8 cellular contexts compared by ENCODE assay signal in the genomic region with DNA sequence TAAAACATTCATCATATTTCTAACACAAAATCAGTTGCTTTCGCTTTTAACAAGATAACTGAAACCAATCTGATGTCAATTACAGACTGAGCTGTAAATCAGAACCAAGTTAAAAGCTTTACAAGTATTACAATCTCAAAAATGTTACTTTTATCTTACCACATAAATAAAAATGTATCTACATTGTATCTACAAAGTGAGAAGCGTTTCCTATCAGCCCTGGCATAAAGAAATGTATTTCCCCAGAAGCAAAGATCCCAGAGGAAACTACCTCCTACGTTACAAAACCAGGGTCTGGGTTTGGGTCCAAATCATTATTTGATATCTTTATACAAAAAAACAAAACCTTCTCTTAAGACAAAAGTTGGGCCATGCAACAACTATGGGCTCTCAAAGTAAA. TPM values are rescaled to one million over a fixed set of nuclear protein-coding genes. Genes with fewer than 3 reads are reported as not detected.
A peak's percentile ranks its signal among the peaks of the same experiment; 100 is the strongest.
DNase-seq lines count a peak whose midpoint lies in the region; ATAC-seq and TF ChIP-seq lines count a peak whose summit lies in the region.

No MANE protein-coding gene starts in this region.

- no peak for TF ChIP-seq POLR2A in prostate gland (IDR thresholded peaks at IDR 0.05)

- peak overlapping the region; percentile 96 for H3K27ac Mint-ChIP-seq in T-helper 17 cell

- no peak overlapping the region for H3K9ac ChIP-seq in DND-41 (ENCODE audit: low read depth, low read length)

- H3K27me3 Mint-ChIP-seq in T-helper 17 cell, result no peaks in the 10 kb centered on the region

- H3K79me2 ChIP-seq in DND-41 (ENCODE audit: insufficient read depth, low read length), result peaks cover 68% of the 10 kb centered on the region

- H3K27ac ChIP-seq in DND-41 (ENCODE audit: low read length) (no peak overlapping the region), prostate gland (peak overlapping the region; percentile 96 to 99)

- peaks cover 41% of the 10 kb centered on the region for H3K4me1 Mint-ChIP-seq in T-helper 17 cell

- no peaks in the 10 kb centered on the region for H3K36me3 Mint-ChIP-seq in T-helper 17 cell (ENCODE audit: low read depth)

- H3K36me3 ChIP-seq in DND-41 (ENCODE audit: insufficient read depth, low read length), result no peaks in the 10 kb centered on the region
- H3K36me3 ChIP-seq in prostate gland, result no peaks in the 10 kb centered on the region

- TF ChIP-seq CTCF in DND-41 (IDR thresholded peaks at IDR 0.05; ENCODE audit: borderline replicate concordance, extremely low read depth, low read length, poor library complexity, severe bottlenecking) (no peak), fibroblast of mammary gland (conservative IDR thresholded peaks at IDR 0.05; ENCODE audit: control insufficient read depth, insufficient read depth, low read depth, low read length) (no peak), prostate gland (IDR thresholded peaks at IDR 0.05) (no peak)

- H3K4me2 ChIP-seq in DND-41 (ENCODE audit: insufficient read depth, low read length), result peak overlapping the region; percentile 56

- no peaks in the 10 kb centered on the region for H3K27me3 ChIP-seq in DND-41 (ENCODE audit: insufficient read depth, low read length, poor library complexity)
- H3K27me3 ChIP-seq in prostate gland (replicated peaks; ENCODE audit: insufficient read depth), result no peaks in the 10 kb centered on the region

- H2AFZ ChIP-seq in DND-41 (ENCODE audit: low read depth, low read length), result no peak overlapping the region

- no peak for DNase-seq in DND-41
- no peak for DNase-seq in T-helper 17 cell
- DNase-seq in fibroblast of mammary gland (ENCODE audit: low read depth), result no peak
- DNase-seq in prostate gland (ENCODE audit: low spot score), result no peak
- DNase-seq in left colon, result no peak
- DNase-seq in GOT3 (lab: John Stamatoyannopoulos, UW), result no peak
- no peak for DNase-seq in dedifferentiated amniotic fluid mesenchymal stem cell (ENCODE audit: extremely low spot score)

- intact Hi-C loops in prostate gland (cut with DNase I), result loop anchor here (10.0 kb wide), 1 partner anchor 263 kb away; the partner anchor contains the start of genes BUD31 and PDAP1
- intact Hi-C loops in left colon (cut with DNase I, micrococcal nuclease), result no loop called here

- H4K20me1 ChIP-seq in DND-41 (ENCODE audit: insufficient read depth, low read length), result peaks cover 53% of the 10 kb centered on the region

- H3K4me1 ChIP-seq in DND-41 (ENCODE audit: insufficient read depth, low read length) (peaks cover 47% of the 10 kb centered on the region), prostate gland (replicated peaks) (peaks cover 3% of the 10 kb centered on the region)

- 24% methylated on average over 3 of the region's 3 CpGs for WGBS in prostate gland

- H3K4me3 Mint-ChIP-seq in T-helper 17 cell, result peak overlapping the region; percentile 95

- ATAC-seq in DND-41 (ENCODE audit: insufficient read depth, low read depth), result no peak
- no peak for ATAC-seq in T-helper 17 cell
- no peak for ATAC-seq in left colon
- ATAC-seq in GM21737 (IDR thresholded peaks at IDR 0.05; ENCODE audit: unreplicated experiment), result no peak

- no peak overlapping the region for H3K4me3 ChIP-seq in DND-41 (ENCODE audit: low read depth in 1 of 2, low read length in 2 of 2)
- peak overlapping the region; percentile 66 for H3K4me3 ChIP-seq in fibroblast of mammary gland (ENCODE audit: control insufficient read depth, low read depth, low read length)
- H3K4me3 ChIP-seq in prostate gland, result peak overlapping the region in 1 of 2 donors; percentile 100

- H3K9me3 ChIP-seq in DND-41 (ENCODE audit: insufficient read depth, low read length, severe bottlenecking) (no peaks in the 10 kb centered on the region), T-helper 17 cell (ENCODE audit: control insufficient read depth, low read length, poor library complexity, severe bottlenecking) (no peaks in the 10 kb centered on the region), prostate gland (no peaks in the 10 kb centered on the region)

RNA-seq across cellular contexts. Expression of gene SMURF1, which starts 2.6 kb away (rescaled TPM):
- total RNA-seq in T-helper 17 cell (10 to 100 TPM; 30.8 to 39.8 TPM), prostate gland (10 to 100 TPM; 15.4 to 25.1 TPM), left colon (10 to 100 TPM; 28.2 to 28.4 TPM)
